Comparison of ENCODE assay signal across 16 cellular contexts in genomic region chr14:96082420-96083300, GRCh38.
"Had no signal": no experiment of that assay in that cellular context is flagged by ENCODE, and none has a peak within 500 bp of the region (broad histone marks: within the 10 kb centered on the region; RNA-seq: fewer than 3 reads in every experiment).

No MANE protein-coding gene starts in this region.

- H3K4me3 Mint-ChIP-seq: activated CD8-positive, alpha-beta memory T cell treated with anti-CD3 and anti-CD28 coated beads, Interleukin-2, amount 10 ng/mL, durations not matched to agents 7 days and 5 days; activated naive CD8-positive, alpha-beta T cell treated with anti-CD3 and anti-CD28 coated beads for 36 hours; activated T-cell treated with anti-CD3 and anti-CD28 coated beads, Interleukin-2, amount 50 U/mL, for 4 hours; T-helper 1 cell treated with Interleukin-12 subunit alpha and Interleukin-12 subunit beta and Interleukin-4 antibody, amounts not matched to agents 30 μg/mL and 1 μg/mL, for 36 hours had no signal

- H3K36me3 ChIP-seq: cardiac muscle cell, gastrocnemius medialis, thyroid gland had no signal

- H3K4me3 ChIP-seq: ascending aorta, cardiac muscle cell, gastrocnemius medialis, thyroid gland, vagina had no signal

- H3K9me3 ChIP-seq: ascending aorta, gastrocnemius medialis, thyroid gland, vagina had no signal

- H3K4me1 Mint-ChIP-seq: activated CD8-positive, alpha-beta memory T cell treated with anti-CD3 and anti-CD28 coated beads, Interleukin-2, amount 10 ng/mL, durations not matched to agents 7 days and 5 days; activated naive CD8-positive, alpha-beta T cell treated with anti-CD3 and anti-CD28 coated beads for 36 hours had no signal

- DNase-seq: activated CD4-positive, alpha-beta T cell treated with anti-CD3 and anti-CD28 coated beads, Interleukin-2, amount 50 U/mL, for 4 hours; activated CD4-positive, CD25-positive, alpha-beta regulatory T cell; activated CD8-positive, alpha-beta memory T cell treated with anti-CD3 and anti-CD28 coated beads, Interleukin-2, amount 10 ng/mL, durations not matched to agents 7 days and 5 days; activated gamma-delta T cell treated with Interleukin-2 at 50 U/mL for 16 hours; activated naive CD8-positive, alpha-beta T cell treated with anti-CD3 and anti-CD28 coated beads for 36 hours; activated T-cell treated with anti-CD3 and anti-CD28 coated beads, Interleukin-2, amount 50 U/mL, for 4 hours; cortex of kidney; effector memory CD4-positive, alpha-beta T cell; gastrocnemius medialis; kidney; left ventricle myocardium superior; thyroid gland had no signal

- H3K27me3 Mint-ChIP-seq: activated CD8-positive, alpha-beta memory T cell treated with anti-CD3 and anti-CD28 coated beads, Interleukin-2, amount 10 ng/mL, durations not matched to agents 7 days and 5 days had no signal

- H3K9me3 Mint-ChIP-seq: activated T-cell treated with anti-CD3 and anti-CD28 coated beads, Interleukin-2, amount 50 U/mL, for 4 hours; T-helper 1 cell treated with Interleukin-12 subunit alpha and Interleukin-12 subunit beta and Interleukin-4 antibody, amounts not matched to agents 30 μg/mL and 1 μg/mL, for 36 hours had no signal

- H3K27ac Mint-ChIP-seq: activated CD8-positive, alpha-beta memory T cell treated with anti-CD3 and anti-CD28 coated beads, Interleukin-2, amount 10 ng/mL, durations not matched to agents 7 days and 5 days; activated naive CD8-positive, alpha-beta T cell treated with anti-CD3 and anti-CD28 coated beads for 36 hours; T-helper 1 cell treated with Interleukin-12 subunit alpha and Interleukin-12 subunit beta and Interleukin-4 antibody, amounts not matched to agents 30 μg/mL and 1 μg/mL, for 36 hours had no signal

- H3K36me3 Mint-ChIP-seq: activated CD8-positive, alpha-beta memory T cell treated with anti-CD3 and anti-CD28 coated beads, Interleukin-2, amount 10 ng/mL, durations not matched to agents 7 days and 5 days had no signal

- H3K27me3 ChIP-seq: ascending aorta, cardiac muscle cell, gastrocnemius medialis, thyroid gland, vagina had no signal

- H3K4me1 ChIP-seq: gastrocnemius medialis, thyroid gland had no signal

- ATAC-seq: activated CD8-positive, alpha-beta memory T cell treated with anti-CD3 and anti-CD28 coated beads, Interleukin-2, amount 10 ng/mL, durations not matched to agents 7 days and 5 days; activated T-cell treated with anti-CD3 and anti-CD28 coated beads, Interleukin-2, amount 50 U/mL, for 4 hours; gastrocnemius medialis; left ventricle myocardium superior had no signal

- H3K27ac ChIP-seq: ascending aorta, cardiac muscle cell, gastrocnemius medialis, thyroid gland, vagina had no signal
